In genomic region chr11:936199-936598, GRCh38 we compare ENCODE assay signal across 18 cellular contexts. TPM values are rescaled to one million over a fixed set of nuclear protein-coding genes. Genes with fewer than 3 reads are reported as not detected.
DNase-seq lines count a peak whose midpoint lies in the region; ATAC-seq, FAIRE-seq and TF ChIP-seq lines count a peak whose summit lies in the region.
"Had no signal": no experiment of that assay in that cellular context is flagged by ENCODE, and none has a peak within 500 bp of the region (broad histone marks: within the 10 kb centered on the region; RNA-seq: fewer than 3 reads in every experiment).

No MANE protein-coding gene starts in this region.

- CTCF ChIA-PET in CD4-positive, alpha-beta T cell (lab: Charles Lee), result no interaction called here

- no peaks in the 10 kb centered on the region for H3K27me3 Mint-ChIP-seq in CD4-positive, alpha-beta T cell
- no peaks in the 10 kb centered on the region for H3K27me3 Mint-ChIP-seq in chondrocyte (ENCODE audit: low read depth)

- TF ChIP-seq POLR2A in erythroblast (IDR thresholded peaks at IDR 0.05; ENCODE audit: low read length), result no peak

- intact Hi-C loops in CD4-positive, alpha-beta T cell (cut with DNase I, micrococcal nuclease), result no loop called here
- intact Hi-C loops in pancreas (cut with DNase I), result no loop called here

- H3K4me3 Mint-ChIP-seq in CD4-positive, alpha-beta T cell, result no peak overlapping the region
- H3K4me3 Mint-ChIP-seq in chondrocyte (ENCODE audit: unreplicated experiment), result no peak overlapping the region

- H3K4me1 ChIP-seq in pancreas (peaks cover 9 to 12% (median 10%) of the 10 kb centered on the region in 3 donors), right atrium auricular region (peaks cover 0 to 39% of the 10 kb centered on the region in 2 donors)

- whole genome bisulfite sequencing in pancreas, 2 donors, result 59 to 66% methylated on average over 3 of the region's 3 CpGs

- peaks cover 75% of the 10 kb centered on the region for H3K4me1 Mint-ChIP-seq in CD4-positive, alpha-beta T cell (ENCODE audit: low read depth)
- peaks cover 48% of the 10 kb centered on the region for H3K4me1 Mint-ChIP-seq in chondrocyte (ENCODE audit: low read depth)

- FAIRE-seq in pancreas (lab: Jason Lieb, UNC), result no peak
- FAIRE-seq: A549 had no signal

- no peak overlapping the region for H3K27ac ChIP-seq in CD4-positive, alpha-beta T cell (ENCODE audit: low read depth, low read length)
- H3K27ac ChIP-seq in pancreas (peak overlapping the region in 2 of 4 donors; percentile 30 to 31), right atrium auricular region (no peak overlapping the region)
- H3K27ac ChIP-seq: A549, C4-2B had no signal

- H3K27ac Mint-ChIP-seq in CD4-positive, alpha-beta T cell, result peak overlapping the region; percentile 49
- no peak overlapping the region for H3K27ac Mint-ChIP-seq in chondrocyte (ENCODE audit: unreplicated experiment)

- no peak for DNase-seq in CD4-positive, alpha-beta T cell
- peak; percentile 15 for DNase-seq in chondrocyte (ENCODE audit: low spot score)
- peak; percentile 69 for DNase-seq in left lobe of liver (ENCODE audit: low spot score)
- peak in 1 of 6 donors; percentile 13 for DNase-seq in pancreas
- DNase-seq in erythroblast (lab: John Stamatoyannopoulos, UW), result no peak
- no peak for DNase-seq in NAMALWA (ENCODE audit: low spot score)
- DNase-seq in right atrium auricular region (ENCODE audit: low spot score), result no peak
- DNase-seq in HuH-7.5 (ENCODE audit: low spot score), result no peak
- DNase-seq: COR-L47, NCI-H1417 treated with DMSO at 0.1 percent for 48 hours, NCI-H2029, NCI-H2171, NCI-H446, NCI-H69, SHP77 treated with DMSO at 0.1 percent for 48 hours had no signal

- H3K9me3 ChIP-seq in CD4-positive, alpha-beta T cell (ENCODE audit: control insufficient read depth, low read length), result no peaks in the 10 kb centered on the region
- H3K9me3 ChIP-seq in pancreas (no peaks in the 10 kb centered on the region), right atrium auricular region (no peaks in the 10 kb centered on the region)
- H3K9me3 ChIP-seq: A549, HAP-1 had no signal

- H3K36me3 ChIP-seq in pancreas (no peaks in the 10 kb centered on the region), right atrium auricular region (no peaks in the 10 kb centered on the region)
- H3K36me3 ChIP-seq: HAP-1 had no signal

- TF ChIP-seq CTCF in CD4-positive, alpha-beta T cell (IDR thresholded peaks at IDR 0.05), result no peak
- TF ChIP-seq CTCF in chondrocyte (IDR thresholded peaks at IDR 0.05) (no peak), pancreas (IDR thresholded peaks at IDR 0.05) (no peak), right atrium auricular region (IDR thresholded peaks at IDR 0.05) (no peak)

- no peaks in the 10 kb centered on the region for H3K9me3 Mint-ChIP-seq in CD4-positive, alpha-beta T cell
- no peaks in the 10 kb centered on the region for H3K9me3 Mint-ChIP-seq in chondrocyte (ENCODE audit: low read depth)

- POLR2A ChIA-PET in CD4-positive, alpha-beta T cell (lab: Charles Lee), result no interaction called here

- no peak for ATAC-seq in CD4-positive, alpha-beta T cell (ENCODE audit: poor library complexity)
- ATAC-seq in left lobe of liver (peak; percentile 70), pancreas (peak; percentile 39 to 57 (median 46))
- ATAC-seq: A549 had no signal

- peaks cover 24% of the 10 kb centered on the region for H3K36me3 Mint-ChIP-seq in CD4-positive, alpha-beta T cell (ENCODE audit: low read depth)
- H3K36me3 Mint-ChIP-seq in chondrocyte (ENCODE audit: low read depth), result no peaks in the 10 kb centered on the region

- no peaks in the 10 kb centered on the region for H3K27me3 ChIP-seq in CD4-positive, alpha-beta T cell (ENCODE audit: control insufficient read depth, insufficient read depth, low read length)
- H3K27me3 ChIP-seq in pancreas (no peaks in the 10 kb centered on the region), right atrium auricular region (no peaks in the 10 kb centered on the region)

- H3K4me3 ChIP-seq in pancreas (no peak overlapping the region), right atrium auricular region (no peak overlapping the region)
- H3K4me3 ChIP-seq: A549, HAP-1 had no signal

RNA-seq across cellular contexts. Expression of gene AP2A2, which starts 10.5 kb away (rescaled TPM):
- 10 to 100 TPM; 45.9 to 46.6 TPM for total RNA-seq in CD4-positive, alpha-beta T cell
- 62.0 to 72.0 TPM (median 69.7 TPM) in 3 replicates for total RNA-seq in chondrocyte
- 53.7 TPM for total RNA-seq in left lobe of liver
- total RNA-seq in pancreas, result 10 to 100 TPM; 40.0 to 60.2 (median 53.2) TPM
- 10 to 100 TPM; 48.0 to 50.8 TPM for polyA plus RNA-seq in pancreas
- total RNA-seq in right atrium auricular region, result 10 to 100 TPM; 28.8 to 41.7 TPM

RNA-seq across cellular contexts. Expression of gene CHID1, which starts 25.6 kb away (rescaled TPM):
- total RNA-seq in CD4-positive, alpha-beta T cell, result 10 to 100 TPM; 17.1 to 22.8 TPM
- total RNA-seq in chondrocyte (87.6 to 115 TPM (median 90.3 TPM) in 3 replicates), left lobe of liver (146 TPM), pancreas (10 to 100 TPM; 41.7 to 86.0 (median 63.1) TPM), right atrium auricular region (10 to 100 TPM; 46.9 to 78.7 TPM)
- polyA plus RNA-seq in pancreas, result 10 to 100 TPM; 57.1 to 66.0 TPM

Comparison
In these comparisons a context has a peak if more than half of its experiments do, and no peak if none do; other contexts are left out.
1. DNase-seq: peak in chondrocyte (single experiment) and left lobe of liver (single experiment); none in CD4-positive, alpha-beta T cell (0 of 10), erythroblast (0 of 2), NAMALWA (single experiment), right atrium auricular region (single experiment) and HuH-7.5 (single experiment).